ENCODE assay signal across 17 cellular contexts in genomic region chr12:47340391-47341015, GRCh38.
A peak's percentile ranks its signal among the peaks of the same experiment; 100 is the strongest.
DNase-seq lines count a peak whose midpoint lies in the region; ATAC-seq and TF ChIP-seq lines count a peak whose summit lies in the region.
"Had no signal": no experiment of that assay in that cellular context is flagged by ENCODE, and none has a peak within 500 bp of the region (broad histone marks: within the 10 kb centered on the region; RNA-seq: fewer than 3 reads in every experiment).

No MANE protein-coding gene starts in this region.

- H3K4me3 Mint-ChIP-seq in WTC11: no peak overlapping the region
- H3K4me3 Mint-ChIP-seq: CD4-positive, CD25-positive, alpha-beta regulatory T cell; HFFc6 had no signal

- in situ Hi-C loops in astrocyte of the spinal cord (cut with HindIII; ENCODE audit: low sequenced_read_pairs): no loop called here

- TF ChIP-seq EP300 in gastroesophageal sphincter (IDR thresholded peaks at IDR 0.05): no peak

- H2AFZ ChIP-seq in osteoblast (ENCODE audit: low read length): no peak overlapping the region

- peak overlapping the region; percentile 35 for H3K4me2 ChIP-seq in osteoblast (ENCODE audit: insufficient read depth, low read length)
- H3K4me2 ChIP-seq: BLaER1 treated with 17β-estradiol and CSF1 and Interleukin-3, amounts not matched to agents 10 nM and 100 nM had no signal

- TF ChIP-seq POLR2A in gastroesophageal sphincter (IDR thresholded peaks at IDR 0.05): no peak

- no peaks in the 10 kb centered on the region for H3K9me3 ChIP-seq in osteoblast (ENCODE audit: low read depth, low read length)
- peaks cover 0 to 6% (median 0%) of the 10 kb centered on the region in 3 donors for H3K9me3 ChIP-seq in gastroesophageal sphincter

- H3K27ac ChIP-seq in osteoblast (ENCODE audit: low read depth, low read length): no peak overlapping the region
- no peak overlapping the region for H3K27ac ChIP-seq in gastroesophageal sphincter
- H3K27ac ChIP-seq: BLaER1 treated with 17β-estradiol and CSF1 and Interleukin-3, amounts not matched to agents 10 nM and 100 nM had no signal

- CTCF ChIA-PET in WTC11 (lab: Charles Lee): interaction anchor here (0.9 kb wide), 1 partner anchor 307 kb away, joined by 3 read pairs; no protein-coding TSS in a partner anchor

- no peaks in the 10 kb centered on the region for H3K79me2 ChIP-seq in osteoblast (ENCODE audit: insufficient read depth, low read length)

- POLR2A ChIA-PET in WTC11 (lab: Charles Lee): no interaction called here

- H3K4me1 ChIP-seq in osteoblast (ENCODE audit: insufficient read depth, low read length): peaks cover 8% of the 10 kb centered on the region
- no peaks in the 10 kb centered on the region for H3K4me1 ChIP-seq in gastroesophageal sphincter
- H3K4me1 ChIP-seq: BLaER1 treated with 17β-estradiol and CSF1 and Interleukin-3, amounts not matched to agents 10 nM and 100 nM had no signal

- H3K4me1 Mint-ChIP-seq in WTC11: no peaks in the 10 kb centered on the region

- TF ChIP-seq CTCF in astrocyte of the spinal cord (IDR thresholded peaks at IDR 0.05; ENCODE audit: low read depth, low read length): no peak
- TF ChIP-seq CTCF in osteoblast (IDR thresholded peaks at IDR 0.05; ENCODE audit: extremely low read depth, low read depth, low read length): no peak
- TF ChIP-seq CTCF in WTC11 (IDR thresholded peaks at IDR 0.05): no peak
- TF ChIP-seq CTCF in gastroesophageal sphincter (IDR thresholded peaks at IDR 0.05): no peak

- 0 out of 2 replicates have a peak, but pooled peaks cover 2% of the 10 kb centered on the region for H3K36me3 Mint-ChIP-seq in WTC11
- H3K36me3 Mint-ChIP-seq: CD4-positive, CD25-positive, alpha-beta regulatory T cell had no signal

- no peaks in the 10 kb centered on the region for H4K20me1 ChIP-seq in osteoblast (ENCODE audit: insufficient read depth, low read length)
- H4K20me1 ChIP-seq: BLaER1 treated with 17β-estradiol and CSF1 and Interleukin-3, amounts not matched to agents 10 nM and 100 nM had no signal

- no peaks in the 10 kb centered on the region for H3K36me3 ChIP-seq in osteoblast (ENCODE audit: insufficient read depth, low read length)
- H3K36me3 ChIP-seq in gastroesophageal sphincter: no peaks in the 10 kb centered on the region
- H3K36me3 ChIP-seq: BLaER1 treated with 17β-estradiol and CSF1 and Interleukin-3, amounts not matched to agents 10 nM and 100 nM had no signal

- peaks cover 24% of the 10 kb centered on the region for H3K9me3 Mint-ChIP-seq in WTC11
- H3K9me3 Mint-ChIP-seq: HFFc6 had no signal

- H3K27me3 Mint-ChIP-seq in WTC11 (ENCODE audit: low read depth): no peaks in the 10 kb centered on the region
- H3K27me3 Mint-ChIP-seq: CD4-positive, CD25-positive, alpha-beta regulatory T cell had no signal

- H3K27me3 ChIP-seq in osteoblast (ENCODE audit: insufficient read depth, low read length): no peaks in the 10 kb centered on the region
- no peaks in the 10 kb centered on the region for H3K27me3 ChIP-seq in gastroesophageal sphincter
- H3K27me3 ChIP-seq: BLaER1 treated with 17β-estradiol and CSF1 and Interleukin-3, amounts not matched to agents 10 nM and 100 nM had no signal

- H3K4me3 ChIP-seq in astrocyte of the spinal cord (ENCODE audit: low read depth, low read length): no peak overlapping the region
- no peak overlapping the region for H3K4me3 ChIP-seq in osteoblast (ENCODE audit: insufficient read depth, low read length)
- H3K4me3 ChIP-seq in gastroesophageal sphincter: no peak overlapping the region
- H3K4me3 ChIP-seq: BLaER1 treated with 17β-estradiol and CSF1 and Interleukin-3, amounts not matched to agents 10 nM and 100 nM; GM12878 had no signal

- 59 to 90% methylated on average over 2 to 7 of the region's 7 CpGs for WGBS in gastroesophageal sphincter (ENCODE audit: low coverage in 1 of 2), 2 donors

- ATAC-seq in WTC11 (no peak), HG02763 (IDR thresholded peaks at IDR 0.05; ENCODE audit: unreplicated experiment) (no peak), gastroesophageal sphincter (no peak)
- ATAC-seq: GM12878, HepG2 had no signal

- no peak overlapping the region for H3K27ac Mint-ChIP-seq in WTC11
- H3K27ac Mint-ChIP-seq: CD4-positive, CD25-positive, alpha-beta regulatory T cell; HFFc6 had no signal

- DNase-seq in Daoy (ENCODE audit: low read depth) (peak; percentile 5), M059J (ENCODE audit: low read depth) (peak; percentile 64), astrocyte of the spinal cord (ENCODE audit: low read depth, low spot score) (peak; percentile 51), osteoblast (ENCODE audit: insufficient read length, low spot score, missing footprints) (no peak), NOMO-1 treated with dmso at 0.1 percent for 144 hours (lab: John Stamatoyannopoulos, UW; ENCODE audit: unreplicated experiment) (no peak), WTC11 (ENCODE audit: low spot score) (no peak)
- DNase-seq: ACHN; CD4-positive, CD25-positive, alpha-beta regulatory T cell; DMS53; GOT3; HCEC 1CT; HFFc6 had no signal

TF ChIP-seq in WTC11, 78 proteins besides CTCF, POLR2A, EP300 and RAD21 (continues in another document):
- TF ChIP-seq ZNF512 (CRISPR knock-in tag; IDR thresholded peaks at IDR 0.05; ENCODE audit: borderline replicate concordance) (no peak), PREB (CRISPR knock-in tag; IDR thresholded peaks at IDR 0.05; ENCODE audit: borderline replicate concordance) (no peak), ZNF219 (CRISPR knock-in tag; IDR thresholded peaks at IDR 0.05; ENCODE audit: borderline replicate concordance) (no peak), ZNF232 (CRISPR knock-in tag; IDR thresholded peaks at IDR 0.05) (no peak), ZNF416 (CRISPR knock-in tag; IDR thresholded peaks at IDR 0.05) (no peak), ZNF671 (CRISPR knock-in tag; IDR thresholded peaks at IDR 0.05) (no peak), ZNF396 (CRISPR knock-in tag; IDR thresholded peaks at IDR 0.05; ENCODE audit: borderline replicate concordance) (no peak), GRHL2 (CRISPR knock-in tag; IDR thresholded peaks at IDR 0.05; ENCODE audit: insufficient replicate concordance, severe bottlenecking) (no peak), GABPB1 (CRISPR knock-in tag; IDR thresholded peaks at IDR 0.05) (no peak), JAZF1 (CRISPR knock-in tag; IDR thresholded peaks at IDR 0.05) (no peak), MXD4 (CRISPR knock-in tag; IDR thresholded peaks at IDR 0.05; ENCODE audit: borderline replicate concordance) (no peak), NFE2L1 (CRISPR knock-in tag; IDR thresholded peaks at IDR 0.05) (no peak), TEAD4 (CRISPR knock-in tag; IDR thresholded peaks at IDR 0.05) (no peak), NFYB (CRISPR knock-in tag; conservative IDR thresholded peaks at IDR 0.05; ENCODE audit: low read depth) (no peak), ZBTB43 (CRISPR knock-in tag; IDR thresholded peaks at IDR 0.05) (no peak), ERG (CRISPR knock-in tag; IDR thresholded peaks at IDR 0.05) (no peak), MAX (CRISPR knock-in tag; IDR thresholded peaks at IDR 0.05) (no peak), SOX15 (CRISPR knock-in tag; IDR thresholded peaks at IDR 0.05) (no peak)

Comparison
In these comparisons a context has a peak if more than half of its experiments do, and no peak if none do; other contexts are left out.
1. DNase-seq: peak in Daoy (single experiment), M059J (single experiment) and astrocyte of the spinal cord (single experiment); none in osteoblast (single experiment), NOMO-1 treated with dmso at 0.1 percent for 144 hours (single experiment) and WTC11 (single experiment).